Comparison of ENCODE assay signal across 1 cellular context in the genomic region with DNA sequence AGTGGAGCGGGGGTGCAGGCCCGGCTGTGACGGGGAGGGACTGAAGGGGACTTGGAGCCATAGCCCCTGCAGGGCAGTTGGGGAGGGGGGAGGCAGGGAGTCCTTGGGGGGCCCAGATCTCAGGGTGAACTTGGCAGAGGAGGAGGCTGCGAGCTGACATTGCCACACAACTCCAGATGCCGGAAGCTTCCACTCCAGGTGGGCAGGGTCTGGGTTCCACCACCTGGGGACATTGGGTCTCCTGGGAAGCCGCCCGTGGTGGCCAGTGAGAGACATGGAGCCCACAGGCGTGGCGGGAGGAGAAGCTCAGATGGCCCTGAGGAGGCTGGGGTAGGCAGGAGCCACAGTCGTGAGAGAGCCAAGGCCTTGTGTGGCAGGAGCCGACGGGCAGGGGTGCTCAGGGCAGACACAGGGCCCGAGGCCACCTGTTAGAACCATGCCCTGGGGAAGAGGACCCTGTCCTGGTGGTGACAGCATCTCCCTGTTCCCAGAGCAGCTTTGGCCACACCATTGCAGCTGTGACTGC.
TF ChIP-seq lines count a peak whose summit lies in the region.

No MANE protein-coding gene starts in this region.

TF ChIP-seq in HCT116, 20 proteins besides CTCF, POLR2A, EP300 and RAD21:
- TF ChIP-seq POLR2AphosphoS5 (IDR thresholded peaks at IDR 0.05; ENCODE audit: low read depth, low read length) (no peak), EZH2 (IDR thresholded peaks at IDR 0.05) (no peak), ZFX (IDR thresholded peaks at IDR 0.05) (no peak), YY1 (IDR thresholded peaks at IDR 0.05; ENCODE audit: extremely low read depth, insufficient replicate concordance, low read depth, low read length) (no peak), TCF7L2 (IDR thresholded peaks at IDR 0.05; ENCODE audit: borderline replicate concordance, extremely low read depth, insufficient read depth, insufficient read length) (no peak), EZH2phosphoT487 (IDR thresholded peaks at IDR 0.05; ENCODE audit: borderline replicate concordance) (no peak), EGR1 (IDR thresholded peaks at IDR 0.05; ENCODE audit: low read depth) (no peak), SRF (IDR thresholded peaks at IDR 0.05; ENCODE audit: low read depth) (no peak), CEBPB (IDR thresholded peaks at IDR 0.05; ENCODE audit: low read depth) (no peak), FOSL1 (IDR thresholded peaks at IDR 0.05; ENCODE audit: low read depth) (no peak), CBX3 (IDR thresholded peaks at IDR 0.05; ENCODE audit: low read depth) (no peak), ZNF274 (IDR thresholded peaks at IDR 0.05; ENCODE audit: low read depth, low read length) (no peak), SP1 (IDR thresholded peaks at IDR 0.05; ENCODE audit: low read depth) (no peak), ELF1 (IDR thresholded peaks at IDR 0.05; ENCODE audit: borderline replicate concordance, low read depth) (no peak), SIN3A (IDR thresholded peaks at IDR 0.05; ENCODE audit: low read depth) (no peak), JUND (IDR thresholded peaks at IDR 0.05) (no peak)
- TF ChIP-seq, protein P1, sequence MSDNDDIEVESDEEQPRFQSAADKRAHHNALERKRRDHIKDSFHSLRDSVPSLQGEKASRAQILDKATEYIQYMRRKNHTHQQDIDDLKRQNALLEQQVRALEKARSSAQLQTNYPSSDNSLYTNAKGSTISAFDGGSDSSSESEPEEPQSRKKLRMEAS (IDR thresholded peaks at IDR 0.05), result no peak
- TF ChIP-seq, protein P2, sequence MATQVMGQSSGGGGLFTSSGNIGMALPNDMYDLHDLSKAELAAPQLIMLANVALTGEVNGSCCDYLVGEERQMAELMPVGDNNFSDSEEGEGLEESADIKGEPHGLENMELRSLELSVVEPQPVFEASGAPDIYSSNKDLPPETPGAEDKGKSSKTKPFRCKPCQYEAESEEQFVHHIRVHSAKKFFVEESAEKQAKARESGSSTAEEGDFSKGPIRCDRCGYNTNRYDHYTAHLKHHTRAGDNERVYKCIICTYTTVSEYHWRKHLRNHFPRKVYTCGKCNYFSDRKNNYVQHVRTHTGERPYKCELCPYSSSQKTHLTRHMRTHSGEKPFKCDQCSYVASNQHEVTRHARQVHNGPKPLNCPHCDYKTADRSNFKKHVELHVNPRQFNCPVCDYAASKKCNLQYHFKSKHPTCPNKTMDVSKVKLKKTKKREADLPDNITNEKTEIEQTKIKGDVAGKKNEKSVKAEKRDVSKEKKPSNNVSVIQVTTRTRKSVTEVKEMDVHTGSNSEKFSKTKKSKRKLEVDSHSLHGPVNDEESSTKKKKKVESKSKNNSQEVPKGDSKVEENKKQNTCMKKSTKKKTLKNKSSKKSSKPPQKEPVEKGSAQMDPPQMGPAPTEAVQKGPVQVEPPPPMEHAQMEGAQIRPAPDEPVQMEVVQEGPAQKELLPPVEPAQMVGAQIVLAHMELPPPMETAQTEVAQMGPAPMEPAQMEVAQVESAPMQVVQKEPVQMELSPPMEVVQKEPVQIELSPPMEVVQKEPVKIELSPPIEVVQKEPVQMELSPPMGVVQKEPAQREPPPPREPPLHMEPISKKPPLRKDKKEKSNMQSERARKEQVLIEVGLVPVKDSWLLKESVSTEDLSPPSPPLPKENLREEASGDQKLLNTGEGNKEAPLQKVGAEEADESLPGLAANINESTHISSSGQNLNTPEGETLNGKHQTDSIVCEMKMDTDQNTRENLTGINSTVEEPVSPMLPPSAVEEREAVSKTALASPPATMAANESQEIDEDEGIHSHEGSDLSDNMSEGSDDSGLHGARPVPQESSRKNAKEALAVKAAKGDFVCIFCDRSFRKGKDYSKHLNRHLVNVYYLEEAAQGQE (IDR thresholded peaks at IDR 0.05; ENCODE audit: low read depth), result no peak
- TF ChIP-seq, protein P3, sequence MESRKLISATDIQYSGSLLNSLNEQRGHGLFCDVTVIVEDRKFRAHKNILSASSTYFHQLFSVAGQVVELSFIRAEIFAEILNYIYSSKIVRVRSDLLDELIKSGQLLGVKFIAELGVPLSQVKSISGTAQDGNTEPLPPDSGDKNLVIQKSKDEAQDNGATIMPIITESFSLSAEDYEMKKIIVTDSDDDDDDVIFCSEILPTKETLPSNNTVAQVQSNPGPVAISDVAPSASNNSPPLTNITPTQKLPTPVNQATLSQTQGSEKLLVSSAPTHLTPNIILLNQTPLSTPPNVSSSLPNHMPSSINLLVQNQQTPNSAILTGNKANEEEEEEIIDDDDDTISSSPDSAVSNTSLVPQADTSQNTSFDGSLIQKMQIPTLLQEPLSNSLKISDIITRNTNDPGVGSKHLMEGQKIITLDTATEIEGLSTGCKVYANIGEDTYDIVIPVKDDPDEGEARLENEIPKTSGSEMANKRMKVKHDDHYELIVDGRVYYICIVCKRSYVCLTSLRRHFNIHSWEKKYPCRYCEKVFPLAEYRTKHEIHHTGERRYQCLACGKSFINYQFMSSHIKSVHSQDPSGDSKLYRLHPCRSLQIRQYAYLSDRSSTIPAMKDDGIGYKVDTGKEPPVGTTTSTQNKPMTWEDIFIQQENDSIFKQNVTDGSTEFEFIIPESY (IDR thresholded peaks at IDR 0.05; ENCODE audit: extremely low read depth, insufficient replicate concordance, low read length), result no peak
- TF ChIP-seq, protein P4, sequence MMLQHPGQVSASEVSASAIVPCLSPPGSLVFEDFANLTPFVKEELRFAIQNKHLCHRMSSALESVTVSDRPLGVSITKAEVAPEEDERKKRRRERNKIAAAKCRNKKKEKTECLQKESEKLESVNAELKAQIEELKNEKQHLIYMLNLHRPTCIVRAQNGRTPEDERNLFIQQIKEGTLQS (IDR thresholded peaks at IDR 0.05), result no peak
